In genomic region chr2:190497428-190497827, GRCh38 we compare ENCODE assay signal across 1 cellular context.
TF ChIP-seq lines count a peak whose summit lies in the region.

No MANE protein-coding gene starts in this region.

TF ChIP-seq in A549, 52 proteins besides CTCF, POLR2A, EP300 and RAD21 (continued from another document):
- TF ChIP-seq REST (IDR thresholded peaks at IDR 0.05), result no peak
- no peak for TF ChIP-seq E2F6 (IDR thresholded peaks at IDR 0.05; ENCODE audit: borderline replicate concordance, low read depth)
- TF ChIP-seq PBX3 (IDR thresholded peaks at IDR 0.05), result no peak
- no peak for TF ChIP-seq HOXB5 (CRISPR knock-in tag; IDR thresholded peaks at IDR 0.05)
- no peak for TF ChIP-seq GATA3 (IDR thresholded peaks at IDR 0.05; ENCODE audit: borderline replicate concordance)
- TF ChIP-seq EHF (CRISPR knock-in tag; IDR thresholded peaks at IDR 0.05), result no peak
- TF ChIP-seq JUN (IDR thresholded peaks at IDR 0.05), result no peak
TF ChIP-seq in A549: peak in this region for 0.
